ENCODE assay signal across 1 cellular context in genomic region chr10:118500477-118501104, GRCh38.
TF ChIP-seq lines count a peak whose summit lies in the region.

No MANE protein-coding gene starts in this region.

TF ChIP-seq in HEK293, 187 proteins besides CTCF, POLR2A, EP300 and RAD21 (continued from another document and continues in another):
- TF ChIP-seq ZNF350 (tag by site-specific recombination; IDR thresholded peaks at IDR 0.05) (no peak), REST (tag by site-specific recombination; IDR thresholded peaks at IDR 0.05) (peak; percentile 78), SP7 (tag by site-specific recombination; IDR thresholded peaks at IDR 0.05) (no peak), ZNF398 (tag by site-specific recombination; IDR thresholded peaks at IDR 0.05) (no peak), ZBTB1 (tag by site-specific recombination; IDR thresholded peaks at IDR 0.05) (no peak), MEIS1 (CRISPR knock-in tag; IDR thresholded peaks at IDR 0.05; ENCODE audit: borderline replicate concordance) (no peak), ZBTB26 (tag by site-specific recombination; optimal IDR thresholded peaks at IDR 0.05) (no peak), ZBTB49 (tag by site-specific recombination; IDR thresholded peaks at IDR 0.05; ENCODE audit: low read depth) (no peak), ZBTB17 (tag by site-specific recombination; IDR thresholded peaks at IDR 0.05) (no peak), SCRT1 (tag by site-specific recombination; IDR thresholded peaks at IDR 0.05; ENCODE audit: borderline replicate concordance) (no peak), ZFP69B (tag by site-specific recombination; IDR thresholded peaks at IDR 0.05) (no peak), YY2 (tag by site-specific recombination; IDR thresholded peaks at IDR 0.05) (no peak), ZNF10 (tag by site-specific recombination; IDR thresholded peaks at IDR 0.05) (no peak), SCRT2 (tag by site-specific recombination; IDR thresholded peaks at IDR 0.05) (no peak), ZNF768 (tag by site-specific recombination; IDR thresholded peaks at IDR 0.05) (no peak), ZNF112 (tag by site-specific recombination; IDR thresholded peaks at IDR 0.05) (no peak), ZNF146 (tag by site-specific recombination; IDR thresholded peaks at IDR 0.05) (no peak), BCL11B (tag by site-specific recombination; IDR thresholded peaks at IDR 0.05; ENCODE audit: low read depth) (no peak), HOXD13 (CRISPR knock-in tag; IDR thresholded peaks at IDR 0.05; ENCODE audit: borderline replicate concordance) (no peak), GFI1B (tag by site-specific recombination; IDR thresholded peaks at IDR 0.05) (peak; percentile 40; the same call in 1 of the 2 replicates), WT1 (tag by site-specific recombination; IDR thresholded peaks at IDR 0.05) (no peak), ZNF488 (tag by site-specific recombination; IDR thresholded peaks at IDR 0.05) (no peak), ZNF341 (tag by site-specific recombination; IDR thresholded peaks at IDR 0.05; ENCODE audit: low read depth) (peak; percentile 35; the same call in 1 of the 2 replicates), ZNF558 (tag by site-specific recombination; IDR thresholded peaks at IDR 0.05) (peak; percentile 83), SP3 (tag by site-specific recombination; IDR thresholded peaks at IDR 0.05) (0 out of 2 replicates have a peak, but pooled peaks have one; percentile 26), ZNF221 (tag by site-specific recombination; IDR thresholded peaks at IDR 0.05; ENCODE audit: borderline replicate concordance) (no peak), GLI4 (tag by site-specific recombination; IDR thresholded peaks at IDR 0.05) (no peak)
- TF ChIP-seq, protein P1, sequence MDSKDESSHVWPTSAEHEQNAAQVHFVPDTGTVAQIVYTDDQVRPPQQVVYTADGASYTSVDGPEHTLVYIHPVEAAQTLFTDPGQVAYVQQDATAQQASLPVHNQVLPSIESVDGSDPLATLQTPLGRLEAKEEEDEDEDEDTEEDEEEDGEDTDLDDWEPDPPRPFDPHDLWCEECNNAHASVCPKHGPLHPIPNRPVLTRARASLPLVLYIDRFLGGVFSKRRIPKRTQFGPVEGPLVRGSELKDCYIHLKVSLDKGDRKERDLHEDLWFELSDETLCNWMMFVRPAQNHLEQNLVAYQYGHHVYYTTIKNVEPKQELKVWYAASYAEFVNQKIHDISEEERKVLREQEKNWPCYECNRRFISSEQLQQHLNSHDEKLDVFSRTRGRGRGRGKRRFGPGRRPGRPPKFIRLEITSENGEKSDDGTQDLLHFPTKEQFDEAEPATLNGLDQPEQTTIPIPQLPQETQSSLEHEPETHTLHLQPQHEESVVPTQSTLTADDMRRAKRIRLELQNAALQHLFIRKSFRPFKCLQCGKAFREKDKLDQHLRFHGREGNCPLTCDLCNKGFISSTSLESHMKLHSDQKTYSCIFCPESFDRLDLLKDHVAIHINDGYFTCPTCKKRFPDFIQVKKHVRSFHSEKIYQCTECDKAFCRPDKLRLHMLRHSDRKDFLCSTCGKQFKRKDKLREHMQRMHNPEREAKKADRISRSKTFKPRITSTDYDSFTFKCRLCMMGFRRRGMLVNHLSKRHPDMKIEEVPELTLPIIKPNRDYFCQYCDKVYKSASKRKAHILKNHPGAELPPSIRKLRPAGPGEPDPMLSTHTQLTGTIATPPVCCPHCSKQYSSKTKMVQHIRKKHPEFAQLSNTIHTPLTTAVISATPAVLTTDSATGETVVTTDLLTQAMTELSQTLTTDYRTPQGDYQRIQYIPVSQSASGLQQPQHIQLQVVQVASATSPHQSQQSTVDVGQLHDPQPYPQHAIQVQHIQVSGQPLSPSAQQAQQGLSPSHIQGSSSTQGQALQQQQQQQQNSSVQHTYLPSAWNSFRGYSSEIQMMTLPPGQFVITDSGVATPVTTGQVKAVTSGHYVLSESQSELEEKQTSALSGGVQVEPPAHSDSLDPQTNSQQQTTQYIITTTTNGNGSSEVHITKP (tag by site-specific recombination; IDR thresholded peaks at IDR 0.05): no peak
- TF ChIP-seq, protein P2, sequence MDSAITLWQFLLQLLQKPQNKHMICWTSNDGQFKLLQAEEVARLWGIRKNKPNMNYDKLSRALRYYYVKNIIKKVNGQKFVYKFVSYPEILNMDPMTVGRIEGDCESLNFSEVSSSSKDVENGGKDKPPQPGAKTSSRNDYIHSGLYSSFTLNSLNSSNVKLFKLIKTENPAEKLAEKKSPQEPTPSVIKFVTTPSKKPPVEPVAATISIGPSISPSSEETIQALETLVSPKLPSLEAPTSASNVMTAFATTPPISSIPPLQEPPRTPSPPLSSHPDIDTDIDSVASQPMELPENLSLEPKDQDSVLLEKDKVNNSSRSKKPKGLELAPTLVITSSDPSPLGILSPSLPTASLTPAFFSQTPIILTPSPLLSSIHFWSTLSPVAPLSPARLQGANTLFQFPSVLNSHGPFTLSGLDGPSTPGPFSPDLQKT (IDR thresholded peaks at IDR 0.05; ENCODE audit: borderline replicate concordance, low read depth, low read length): no peak
- TF ChIP-seq, protein P3, sequence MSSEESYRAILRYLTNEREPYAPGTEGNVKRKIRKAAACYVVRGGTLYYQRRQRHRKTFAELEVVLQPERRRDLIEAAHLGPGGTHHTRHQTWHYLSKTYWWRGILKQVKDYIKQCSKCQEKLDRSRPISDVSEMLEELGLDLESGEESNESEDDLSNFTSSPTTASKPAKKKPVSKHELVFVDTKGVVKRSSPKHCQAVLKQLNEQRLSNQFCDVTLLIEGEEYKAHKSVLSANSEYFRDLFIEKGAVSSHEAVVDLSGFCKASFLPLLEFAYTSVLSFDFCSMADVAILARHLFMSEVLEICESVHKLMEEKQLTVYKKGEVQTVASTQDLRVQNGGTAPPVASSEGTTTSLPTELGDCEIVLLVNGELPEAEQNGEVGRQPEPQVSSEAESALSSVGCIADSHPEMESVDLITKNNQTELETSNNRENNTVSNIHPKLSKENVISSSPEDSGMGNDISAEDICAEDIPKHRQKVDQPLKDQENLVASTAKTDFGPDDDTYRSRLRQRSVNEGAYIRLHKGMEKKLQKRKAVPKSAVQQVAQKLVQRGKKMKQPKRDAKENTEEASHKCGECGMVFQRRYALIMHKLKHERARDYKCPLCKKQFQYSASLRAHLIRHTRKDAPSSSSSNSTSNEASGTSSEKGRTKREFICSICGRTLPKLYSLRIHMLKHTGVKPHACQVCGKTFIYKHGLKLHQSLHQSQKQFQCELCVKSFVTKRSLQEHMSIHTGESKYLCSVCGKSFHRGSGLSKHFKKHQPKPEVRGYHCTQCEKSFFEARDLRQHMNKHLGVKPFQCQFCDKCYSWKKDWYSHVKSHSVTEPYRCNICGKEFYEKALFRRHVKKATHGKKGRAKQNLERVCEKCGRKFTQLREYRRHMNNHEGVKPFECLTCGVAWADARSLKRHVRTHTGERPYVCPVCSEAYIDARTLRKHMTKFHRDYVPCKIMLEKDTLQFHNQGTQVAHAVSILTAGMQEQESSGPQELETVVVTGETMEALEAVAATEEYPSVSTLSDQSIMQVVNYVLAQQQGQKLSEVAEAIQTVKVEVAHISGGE (tag by site-specific recombination; conservative IDR thresholded peaks at IDR 0.05; ENCODE audit: low read depth): peak; percentile 84
- TF ChIP-seq, protein P4, sequence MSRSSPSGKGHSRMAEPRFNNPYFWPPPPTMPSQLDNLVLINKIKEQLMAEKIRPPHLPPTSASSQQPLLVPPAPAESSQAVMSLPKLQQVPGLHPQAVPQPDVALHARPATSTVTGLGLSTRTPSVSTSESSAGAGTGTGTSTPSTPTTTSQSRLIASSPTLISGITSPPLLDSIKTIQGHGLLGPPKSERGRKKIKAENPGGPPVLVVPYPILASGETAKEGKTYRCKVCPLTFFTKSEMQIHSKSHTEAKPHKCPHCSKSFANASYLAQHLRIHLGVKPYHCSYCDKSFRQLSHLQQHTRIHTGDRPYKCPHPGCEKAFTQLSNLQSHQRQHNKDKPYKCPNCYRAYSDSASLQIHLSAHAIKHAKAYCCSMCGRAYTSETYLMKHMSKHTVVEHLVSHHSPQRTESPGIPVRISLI (tag by site-specific recombination; IDR thresholded peaks at IDR 0.05): no peak
- TF ChIP-seq, protein P5, sequence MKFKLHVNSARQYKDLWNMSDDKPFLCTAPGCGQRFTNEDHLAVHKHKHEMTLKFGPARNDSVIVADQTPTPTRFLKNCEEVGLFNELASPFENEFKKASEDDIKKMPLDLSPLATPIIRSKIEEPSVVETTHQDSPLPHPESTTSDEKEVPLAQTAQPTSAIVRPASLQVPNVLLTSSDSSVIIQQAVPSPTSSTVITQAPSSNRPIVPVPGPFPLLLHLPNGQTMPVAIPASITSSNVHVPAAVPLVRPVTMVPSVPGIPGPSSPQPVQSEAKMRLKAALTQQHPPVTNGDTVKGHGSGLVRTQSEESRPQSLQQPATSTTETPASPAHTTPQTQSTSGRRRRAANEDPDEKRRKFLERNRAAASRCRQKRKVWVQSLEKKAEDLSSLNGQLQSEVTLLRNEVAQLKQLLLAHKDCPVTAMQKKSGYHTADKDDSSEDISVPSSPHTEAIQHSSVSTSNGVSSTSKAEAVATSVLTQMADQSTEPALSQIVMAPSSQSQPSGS (tag by site-specific recombination; IDR thresholded peaks at IDR 0.05; ENCODE audit: low read depth): no peak
- TF ChIP-seq, protein P6, sequence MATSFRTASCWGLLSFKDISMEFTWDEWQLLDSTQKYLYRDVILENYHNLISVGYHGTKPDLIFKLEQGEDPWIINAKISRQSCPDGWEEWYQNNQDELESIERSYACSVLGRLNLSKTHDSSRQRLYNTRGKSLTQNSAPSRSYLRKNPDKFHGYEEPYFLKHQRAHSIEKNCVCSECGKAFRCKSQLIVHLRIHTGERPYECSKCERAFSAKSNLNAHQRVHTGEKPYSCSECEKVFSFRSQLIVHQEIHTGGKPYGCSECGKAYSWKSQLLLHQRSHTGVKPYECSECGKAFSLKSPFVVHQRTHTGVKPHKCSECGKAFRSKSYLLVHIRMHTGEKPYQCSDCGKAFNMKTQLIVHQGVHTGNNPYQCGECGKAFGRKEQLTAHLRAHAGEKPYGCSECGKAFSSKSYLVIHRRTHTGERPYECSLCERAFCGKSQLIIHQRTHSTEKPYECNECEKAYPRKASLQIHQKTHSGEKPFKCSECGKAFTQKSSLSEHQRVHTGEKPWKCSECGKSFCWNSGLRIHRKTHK (tag by site-specific recombination; IDR thresholded peaks at IDR 0.05): no peak
